ENCODE assay signal across 23 cellular contexts in the genomic region with DNA sequence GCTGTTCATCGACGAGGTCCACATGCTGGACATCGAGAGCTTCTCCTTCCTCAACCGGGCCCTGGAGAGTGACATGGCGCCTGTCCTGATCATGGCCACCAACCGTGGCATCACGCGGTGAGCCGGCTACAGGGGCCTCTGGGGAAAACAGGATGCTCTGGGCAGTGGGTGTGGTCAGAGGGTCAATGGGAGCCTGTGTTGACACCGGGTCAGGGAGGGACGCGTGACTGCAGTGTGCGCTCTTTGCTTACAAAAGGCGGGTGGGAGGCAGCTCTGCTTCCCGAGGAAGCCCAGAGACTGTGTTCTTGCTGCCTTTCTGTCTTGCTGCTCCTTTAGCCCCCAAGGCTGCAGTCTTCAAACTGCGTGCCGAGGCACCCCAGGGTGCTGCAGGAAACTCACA. TPM values are rescaled to one million over a fixed set of nuclear protein-coding genes. Genes with fewer than 3 reads are reported as not detected.
DNase-seq lines count a peak whose midpoint lies in the region; TF ChIP-seq lines count a peak whose summit lies in the region.
"Had no signal": no experiment of that assay in that cellular context is flagged by ENCODE, and none has a peak within 500 bp of the region (broad histone marks: within the 10 kb centered on the region; RNA-seq: fewer than 3 reads in every experiment).

No MANE protein-coding gene starts in this region.

- TF ChIP-seq POLR2A in erythroblast (IDR thresholded peaks at IDR 0.05; ENCODE audit: low read length), result no peak

- no peak overlapping the region for H3K27ac ChIP-seq in osteoblast (ENCODE audit: low read depth, low read length)
- H3K27ac ChIP-seq: A549; BLaER1 treated with 17β-estradiol and CSF1 and Interleukin-3, amounts not matched to agents 10 nM and 100 nM; GM23248 had no signal

- peaks cover 30% of the 10 kb centered on the region for H3K36me3 Mint-ChIP-seq in activated T-helper 1 cell treated with anti-CD3 and anti-CD28 coated beads, Interleukin-12 subunit alpha, Interleukin-12 subunit beta, Interleukin-2, Interleukin-4 antibody, amounts not matched to agents 30 ng/mL and 10 ng/mL and 1 ng/mL, durations not matched to agents 14 hours and 24 hours and 36 hours (ENCODE audit: low read depth)

- H3K27me3 ChIP-seq in H7 (ENCODE audit: control insufficient read depth, insufficient read depth, low read length) (no peaks in the 10 kb centered on the region), osteoblast (ENCODE audit: insufficient read depth, low read length) (no peaks in the 10 kb centered on the region)
- H3K27me3 ChIP-seq: BE2C; BLaER1 treated with 17β-estradiol and CSF1 and Interleukin-3, amounts not matched to agents 10 nM and 100 nM had no signal

- H3K36me3 ChIP-seq in H7 (replicated peaks; ENCODE audit: control insufficient read depth, insufficient read depth, low read length) (peaks cover 39% of the 10 kb centered on the region), osteoblast (ENCODE audit: insufficient read depth, low read length) (peaks cover 51% of the 10 kb centered on the region)

- H3K27me3 Mint-ChIP-seq in activated T-helper 1 cell treated with anti-CD3 and anti-CD28 coated beads, Interleukin-12 subunit alpha, Interleukin-12 subunit beta, Interleukin-2, Interleukin-4 antibody, amounts not matched to agents 30 ng/mL and 10 ng/mL and 1 ng/mL, durations not matched to agents 14 hours and 24 hours and 36 hours (ENCODE audit: insufficient read depth), result no peaks in the 10 kb centered on the region
- H3K27me3 Mint-ChIP-seq: CD4-positive, alpha-beta T cell; CD8-positive, alpha-beta memory T cell had no signal

- H3K4me3 ChIP-seq in H7 (ENCODE audit: insufficient read depth, low read depth, low read length) (no peak overlapping the region), osteoblast (ENCODE audit: insufficient read depth, low read length) (no peak overlapping the region)
- H3K4me3 ChIP-seq: A549; BLaER1 treated with 17β-estradiol and CSF1 and Interleukin-3, amounts not matched to agents 10 nM and 100 nM; GM23248 had no signal

- in situ Hi-C loops in G401 (cut with HindIII; ENCODE audit: low sequenced_read_pairs), result no loop called here

- H3K27ac Mint-ChIP-seq in activated T-helper 1 cell treated with anti-CD3 and anti-CD28 coated beads, Interleukin-12 subunit alpha, Interleukin-12 subunit beta, Interleukin-2, Interleukin-4 antibody, amounts not matched to agents 30 ng/mL and 10 ng/mL and 1 ng/mL, durations not matched to agents 14 hours and 24 hours and 36 hours, result peak overlapping the region; percentile 4
- H3K27ac Mint-ChIP-seq: CD4-positive, alpha-beta T cell had no signal

- no peak overlapping the region for H2AFZ ChIP-seq in osteoblast (ENCODE audit: low read length)
- H2AFZ ChIP-seq: GM23248 had no signal

- TF ChIP-seq CTCF in osteoblast (IDR thresholded peaks at IDR 0.05; ENCODE audit: extremely low read depth, low read depth, low read length), result no peak

- H3K4me2 ChIP-seq in osteoblast (ENCODE audit: insufficient read depth, low read length), result no peak overlapping the region
- H3K4me2 ChIP-seq: A549; BLaER1 treated with 17β-estradiol and CSF1 and Interleukin-3, amounts not matched to agents 10 nM and 100 nM had no signal

- H3K9me3 Mint-ChIP-seq in activated T-helper 1 cell treated with anti-CD3 and anti-CD28 coated beads, Interleukin-12 subunit alpha, Interleukin-12 subunit beta, Interleukin-2, Interleukin-4 antibody, amounts not matched to agents 30 ng/mL and 10 ng/mL and 1 ng/mL, durations not matched to agents 14 hours and 24 hours and 36 hours, result no peaks in the 10 kb centered on the region
- H3K9me3 Mint-ChIP-seq: CD14-positive monocyte; CD4-positive, alpha-beta T cell; CD8-positive, alpha-beta memory T cell; H9 had no signal

- H3K4me1 Mint-ChIP-seq in activated T-helper 1 cell treated with anti-CD3 and anti-CD28 coated beads, Interleukin-12 subunit alpha, Interleukin-12 subunit beta, Interleukin-2, Interleukin-4 antibody, amounts not matched to agents 30 ng/mL and 10 ng/mL and 1 ng/mL, durations not matched to agents 14 hours and 24 hours and 36 hours (ENCODE audit: low read depth), result no peaks in the 10 kb centered on the region
- H3K4me1 Mint-ChIP-seq: CD14-positive monocyte; CD8-positive, alpha-beta memory T cell; H9 had no signal

- no peaks in the 10 kb centered on the region for H3K4me1 ChIP-seq in osteoblast (ENCODE audit: insufficient read depth, low read length)
- H3K4me1 ChIP-seq: A549; BE2C; BLaER1 treated with 17β-estradiol and CSF1 and Interleukin-3, amounts not matched to agents 10 nM and 100 nM had no signal

- intact Hi-C loops in activated T-helper 1 cell treated with anti-CD3 and anti-CD28 coated beads, Interleukin-12 subunit alpha, Interleukin-12 subunit beta, Interleukin-2, Interleukin-4 antibody, amounts not matched to agents 30 ng/mL and 10 ng/mL and 1 ng/mL, durations not matched to agents 14 hours and 24 hours and 36 hours (cut with micrococcal nuclease), result no loop called here

- H3K4me3 Mint-ChIP-seq in activated T-helper 1 cell treated with anti-CD3 and anti-CD28 coated beads, Interleukin-12 subunit alpha, Interleukin-12 subunit beta, Interleukin-2, Interleukin-4 antibody, amounts not matched to agents 30 ng/mL and 10 ng/mL and 1 ng/mL, durations not matched to agents 14 hours and 24 hours and 36 hours, result no peak overlapping the region
- H3K4me3 Mint-ChIP-seq: CD14-positive monocyte; CD4-positive, alpha-beta T cell; CD8-positive, alpha-beta memory T cell; H9 had no signal

- H4K20me1 ChIP-seq in osteoblast (ENCODE audit: insufficient read depth, low read length), result no peaks in the 10 kb centered on the region

- H3K79me2 ChIP-seq in osteoblast (ENCODE audit: insufficient read depth, low read length), result no peaks in the 10 kb centered on the region

- DNase-seq in H7 (peak; percentile 36), osteoblast (ENCODE audit: insufficient read length, low spot score, missing footprints) (peak; percentile 9), erythroblast (lab: John Stamatoyannopoulos, UW) (no peak), G401 (ENCODE audit: low spot score) (no peak), NCI-H345 treated with DMSO at 0.1 percent for 48 hours (lab: John Stamatoyannopoulos, UW; ENCODE audit: unreplicated experiment) (no peak)
- no peak for DNase-seq in activated T-helper 1 cell treated with anti-CD3 and anti-CD28 coated beads, Interleukin-12 subunit alpha, Interleukin-12 subunit beta, Interleukin-2, Interleukin-4 antibody, amounts not matched to agents 30 ng/mL and 10 ng/mL and 1 ng/mL, durations not matched to agents 14 hours and 24 hours and 36 hours (ENCODE audit: low spot score)
- DNase-seq: 8988T; ACHN; AML-193; BE2C; Calu3; CD4-positive, alpha-beta T cell; CD8-positive, alpha-beta memory T cell; COR-L47; DMS153; DND-41; GDM1; GM23248; H9 had no signal

- no peaks in the 10 kb centered on the region for H3K9me3 ChIP-seq in osteoblast (ENCODE audit: low read depth, low read length)
- H3K9me3 ChIP-seq: A549; BE2C; BLaER1 treated with 17β-estradiol and CSF1 and Interleukin-3, amounts not matched to agents 10 nM and 100 nM had no signal

RNA-seq across cellular contexts. Expression of gene LHB, which starts 5.7 kb away (rescaled TPM):
- not detected in 2 replicates for total RNA-seq in H7 (2014; rRNA removed; shearing (Covaris generic))
- not detected in 2 replicates for total RNA-seq in activated T-helper 1 cell treated with anti-CD3 and anti-CD28 coated beads, Interleukin-12 subunit alpha, Interleukin-12 subunit beta, Interleukin-2, Interleukin-4 antibody, amounts not matched to agents 30 ng/mL and 10 ng/mL and 1 ng/mL, durations not matched to agents 14 hours and 24 hours and 36 hours
- total RNA-seq in osteoblast, result not detected in 2 replicates
- not detected in 2 replicates for total RNA-seq in G401 (2014; rRNA removed; shearing (Covaris generic))
- total RNA-seq: CD4-positive, alpha-beta T cell; CD8-positive, alpha-beta memory T cell; GM23248; H1; H9 had no signal

RNA-seq across cellular contexts. Expression of gene CGB3, which starts 12.9 kb away (rescaled TPM):
- not detected in 2 replicates for total RNA-seq in H7 (2014; rRNA removed; shearing (Covaris generic))
- total RNA-seq in activated T-helper 1 cell treated with anti-CD3 and anti-CD28 coated beads, Interleukin-12 subunit alpha, Interleukin-12 subunit beta, Interleukin-2, Interleukin-4 antibody, amounts not matched to agents 30 ng/mL and 10 ng/mL and 1 ng/mL, durations not matched to agents 14 hours and 24 hours and 36 hours, result not detected in 2 replicates
- total RNA-seq in osteoblast, result not detected in 2 replicates
- not detected in 2 replicates for total RNA-seq in G401 (2014; rRNA removed; shearing (Covaris generic))
- total RNA-seq: CD4-positive, alpha-beta T cell; CD8-positive, alpha-beta memory T cell; GM23248; H1 had no signal

RNA-seq across cellular contexts. Expression of gene RUVBL2, which starts 17.5 kb away (rescaled TPM):
- total RNA-seq in H7 (2014; rRNA removed; shearing (Covaris generic)), result 256 and 327 TPM in 2 replicates
- 172 and 175 TPM in 2 replicates for total RNA-seq in activated T-helper 1 cell treated with anti-CD3 and anti-CD28 coated beads, Interleukin-12 subunit alpha, Interleukin-12 subunit beta, Interleukin-2, Interleukin-4 antibody, amounts not matched to agents 30 ng/mL and 10 ng/mL and 1 ng/mL, durations not matched to agents 14 hours and 24 hours and 36 hours
- 113 and 122 TPM in 2 replicates for total RNA-seq in osteoblast
- 426 and 535 TPM in 2 replicates for total RNA-seq in G401 (2014; rRNA removed; shearing (Covaris generic))

RNA-seq across cellular contexts. Expression of gene GYS1, which starts 18.1 kb away (rescaled TPM):
- 35.2 and 50.2 TPM in 2 replicates for total RNA-seq in H7 (2014; rRNA removed; shearing (Covaris generic))
- 71.2 and 77.1 TPM in 2 replicates for total RNA-seq in activated T-helper 1 cell treated with anti-CD3 and anti-CD28 coated beads, Interleukin-12 subunit alpha, Interleukin-12 subunit beta, Interleukin-2, Interleukin-4 antibody, amounts not matched to agents 30 ng/mL and 10 ng/mL and 1 ng/mL, durations not matched to agents 14 hours and 24 hours and 36 hours
- 25.6 and 44.5 TPM in 2 replicates for total RNA-seq in osteoblast
- 41.3 and 43.2 TPM in 2 replicates for total RNA-seq in G401 (2014; rRNA removed; shearing (Covaris generic))

RNA-seq across cellular contexts. Expression of gene CGB2, which starts 20.5 kb away (rescaled TPM):
- 1.4 TPM in 1 of 2 replicates, not detected in the other for total RNA-seq in H7 (2014; rRNA removed; shearing (Covaris generic))
- not detected in 2 replicates for total RNA-seq in activated T-helper 1 cell treated with anti-CD3 and anti-CD28 coated beads, Interleukin-12 subunit alpha, Interleukin-12 subunit beta, Interleukin-2, Interleukin-4 antibody, amounts not matched to agents 30 ng/mL and 10 ng/mL and 1 ng/mL, durations not matched to agents 14 hours and 24 hours and 36 hours
- not detected in 2 replicates for total RNA-seq in osteoblast
- total RNA-seq in G401 (2014; rRNA removed; shearing (Covaris generic)), result not detected in 2 replicates
- total RNA-seq: CD4-positive, alpha-beta T cell; CD8-positive, alpha-beta memory T cell; GM23248 had no signal

Comparison
In these comparisons a context has a peak if more than half of its experiments do, and no peak if none do; other contexts are left out.
1. DNase-seq: peak in H7 (single experiment) and osteoblast (single experiment); none in activated T-helper 1 cell treated with anti-CD3 and anti-CD28 coated beads, Interleukin-12 subunit alpha, Interleukin-12 subunit beta, Interleukin-2, Interleukin-4 antibody, amounts not matched to agents 30 ng/mL and 10 ng/mL and 1 ng/mL, durations not matched to agents 14 hours and 24 hours and 36 hours (single experiment), erythroblast (0 of 2), G401 (single experiment) and NCI-H345 treated with DMSO at 0.1 percent for 48 hours (single experiment).